Comparison of ENCODE assay signal across 13 cellular contexts in genomic region chr22:37611202-37611601, GRCh38. TPM values are rescaled to one million over a fixed set of nuclear protein-coding genes. Genes with fewer than 3 reads are reported as not detected.
DNase-seq lines count a peak whose midpoint lies in the region; ATAC-seq and TF ChIP-seq lines count a peak whose summit lies in the region.
"Had no signal": no experiment of that assay in that cellular context is flagged by ENCODE, and none has a peak within 500 bp of the region (broad histone marks: within the 10 kb centered on the region; RNA-seq: fewer than 3 reads in every experiment).

No MANE protein-coding gene starts in this region.

- H3K9me2 ChIP-seq in DOHH2 (replicated peaks; ENCODE audit: control insufficient read depth, low read length) (no peaks in the 10 kb centered on the region), PC-9 (ENCODE audit: insufficient read depth) (no peaks in the 10 kb centered on the region)

- H3K79me2 ChIP-seq in DOHH2 (ENCODE audit: control insufficient read depth, low read length) (peaks cover 44% of the 10 kb centered on the region), PC-9 (ENCODE audit: low read depth) (peaks cover 32% of the 10 kb centered on the region)

- H3F3A ChIP-seq in DOHH2 (ENCODE audit: control insufficient read depth, insufficient read depth) (peaks cover 11% of the 10 kb centered on the region), PC-9 (ENCODE audit: insufficient read depth, low read depth) (peaks cover 11% of the 10 kb centered on the region)

- TF ChIP-seq CTCF in DOHH2 (IDR thresholded peaks at IDR 0.05; ENCODE audit: low read depth, low read length, poor library complexity, severe bottlenecking) (no peak), PC-9 (conservative IDR thresholded peaks at IDR 0.05) (no peak), esophagus squamous epithelium (IDR thresholded peaks at IDR 0.05) (no peak), spleen (IDR thresholded peaks at IDR 0.05 in 8 of 11, conservative IDR thresholded peaks at IDR 0.05 in 3 of 11) (no peak), vagina (IDR thresholded peaks at IDR 0.05) (no peak)

- no peak for ATAC-seq in activated CD4-positive, CD25-positive, alpha-beta regulatory T cell treated with anti-CD3 and anti-CD28 coated beads, Interleukin-2, amount 50 U/mL, for 24 hours

- H3K4me3 ChIP-seq in DOHH2 (ENCODE audit: low read length) = peak overlapping the region; percentile 98
- no peak overlapping the region for H3K4me3 ChIP-seq in PC-9
- H3K4me3 ChIP-seq in esophagus squamous epithelium = no peak overlapping the region
- H3K4me3 ChIP-seq in spleen = no peak overlapping the region
- H3K4me3 ChIP-seq in vagina = no peak overlapping the region

- H3K36me3 ChIP-seq in DOHH2 (ENCODE audit: control insufficient read depth, low read length) = peaks cover 49% of the 10 kb centered on the region
- H3K36me3 ChIP-seq in PC-9 (ENCODE audit: low read depth) = 0 out of 2 replicates have a peak, but pooled peaks cover 6% of the 10 kb centered on the region
- H3K36me3 ChIP-seq in esophagus squamous epithelium = peaks cover 0 to 23% (median under 1%) of the 10 kb centered on the region in 3 donors
- peaks cover 0 to 36% (median 21%) of the 10 kb centered on the region in 6 donors for H3K36me3 ChIP-seq in spleen
- peaks cover 0 to 7% of the 10 kb centered on the region in 2 donors for H3K36me3 ChIP-seq in vagina

- H3K9me3 ChIP-seq in DOHH2 (ENCODE audit: control insufficient read depth, insufficient read depth, low read length) = no peaks in the 10 kb centered on the region
- no peaks in the 10 kb centered on the region for H3K9me3 ChIP-seq in PC-9 (ENCODE audit: insufficient read depth, low read depth)
- H3K9me3 ChIP-seq in esophagus squamous epithelium = no peaks in the 10 kb centered on the region
- no peaks in the 10 kb centered on the region for H3K9me3 ChIP-seq in spleen
- no peaks in the 10 kb centered on the region for H3K9me3 ChIP-seq in vagina

- H3K27ac ChIP-seq in DOHH2 (ENCODE audit: low read depth, low read length) (no peak overlapping the region), PC-9 (no peak overlapping the region), esophagus squamous epithelium (peak overlapping the region in 3 of 4 donors; percentile 94 to 96 (median 96)), spleen (peak overlapping the region in 6 of 8 donors; percentile 91 to 98 (median 96)), vagina (no peak overlapping the region)

- H3K4me2 ChIP-seq in DOHH2 (ENCODE audit: low read length) (peak overlapping the region; percentile 95), PC-9 (peak overlapping the region; percentile 93; the same call in 1 of the 2 replicates)

- BruUV-seq in PC-9 (replicated peaks; lab: Mats Ljungman, UMichigan) = no TSS peak

- no peaks in the 10 kb centered on the region for H4K20me1 ChIP-seq in DOHH2 (ENCODE audit: control insufficient read depth, insufficient read depth, low read depth, low read length)
- H4K20me1 ChIP-seq in PC-9 (ENCODE audit: insufficient read depth) = peaks cover 9% of the 10 kb centered on the region

- H2AFZ ChIP-seq in PC-9 = no peak overlapping the region

- TF ChIP-seq POLR2A in esophagus squamous epithelium (IDR thresholded peaks at IDR 0.05) (no peak), spleen (IDR thresholded peaks at IDR 0.05) (no peak), vagina (IDR thresholded peaks at IDR 0.05) (no peak)

- H3K4me1 ChIP-seq in DOHH2 (ENCODE audit: control insufficient read depth, low read length) (peaks cover 38% of the 10 kb centered on the region), PC-9 (replicated peaks; ENCODE audit: insufficient read depth) (peaks cover 30% of the 10 kb centered on the region), esophagus squamous epithelium (peaks cover 42 to 70% (median 49%) of the 10 kb centered on the region in 3 donors), spleen (peaks cover 27 to 70% (median 46%) of the 10 kb centered on the region in 6 donors), vagina (peaks cover 58% of the 10 kb centered on the region)

- intact Hi-C loops in PC-9 (cut with micrococcal nuclease; ENCODE audit: unreplicated experiment) = no loop called here
- intact Hi-C loops in esophagus squamous epithelium (cut with DNase I) = no loop called here
- intact Hi-C loops in spleen (cut with DNase I; ENCODE audit: low total_unique reads) = no loop called here
- intact Hi-C loops in vagina (cut with DNase I) = no loop called here

- H3K27me3 ChIP-seq in DOHH2 (ENCODE audit: control insufficient read depth, low read length) (no peaks in the 10 kb centered on the region), PC-9 (ENCODE audit: insufficient read depth, low read depth) (no peaks in the 10 kb centered on the region), esophagus squamous epithelium (no peaks in the 10 kb centered on the region), spleen (replicated peaks in 1 of 7) (peaks cover 0 to 4% (median 0%) of the 10 kb centered on the region in 7 donors), vagina (no peaks in the 10 kb centered on the region)

- CTCF ChIA-PET in PC-9 (lab: Charles Lee) = no interaction called here

- DNase-seq in PC-9 (no peak), esophagus squamous epithelium (lab: John Stamatoyannopoulos, UW) (no peak), spleen (no peak), vagina (ENCODE audit: extremely low spot score in 2 of 2) (no peak), SKM-1 (lab: John Stamatoyannopoulos, UW; ENCODE audit: unreplicated experiment) (no peak)
- DNase-seq: CD8-positive, alpha-beta memory T cell; central memory CD4-positive, alpha-beta T cell; NCI-H1092; NCI-H2171 treated with DMSO at 0.1 percent for 48 hours; Right ventricle myocardium superior had no signal

- WGBS in esophagus squamous epithelium, 2 donors = 64 to 100% methylated on average over 2 to 3 of the region's 6 CpGs
- WGBS in spleen, 5 donors = 79 to 87% (median 81%) methylated on average over 6 of the region's 6 CpGs

- POLR2A ChIA-PET in PC-9 (lab: Charles Lee; ENCODE audit: unreplicated experiment) = interaction anchor here (0.5 to 0.6 kb wide), 2 partner anchors 60 to 1053 kb away, joined by 3 to 4 read pairs; no protein-coding TSS in a partner anchor

RNA-seq across cellular contexts. Expression of gene GGA1, which starts 2.6 kb away (rescaled TPM):
- total RNA-seq in PC-9 (2021) (99.2 and 102 TPM in 2 replicates), esophagus squamous epithelium (10 to 100 TPM; 32.2 to 54.3 (median 39.5) TPM), spleen (100 to 1,000 TPM in 1 of 7 donors, 10 to 100 TPM in 6; 67.6 to 115 (median 82.6) TPM), vagina (45.7 TPM)
- polyA plus RNA-seq in spleen = 100 to 1,000 TPM in 2 of 3 donors, 10 to 100 TPM in 1; 43.4 to 134 (median 121) TPM

RNA-seq across cellular contexts. Expression of gene SH3BP1, which starts 28.3 kb away (rescaled TPM):
- total RNA-seq in PC-9 (2021) (52.1 and 60.5 TPM in 2 replicates), esophagus squamous epithelium (10 to 100 TPM; 33.8 to 53.4 (median 42.0) TPM), spleen (10 to 100 TPM; 38.0 to 78.9 (median 61.2) TPM), vagina (34.1 TPM)
- 10 to 100 TPM; 17.7 to 51.7 (median 35.2) TPM for polyA plus RNA-seq in spleen

RNA-seq across cellular contexts. Expression of gene LGALS2, which starts 31.3 kb away (rescaled TPM):
- total RNA-seq in PC-9 (2021) (not detected in 2 replicates), esophagus squamous epithelium (not detected), spleen (10 to 100 TPM in 5 of 7 donors, 1 to 10 TPM in 1, not detected in 1; 3.9 to 22.8 (median 12.8) TPM), vagina (not detected)
- polyA plus RNA-seq in spleen = 10 to 100 TPM; 21.1 to 41.8 (median 25.5) TPM
- total RNA-seq: CD8-positive, alpha-beta memory T cell; posterior vena cava; Right ventricle myocardium superior had no signal
- polyA plus RNA-seq: CD8-positive, alpha-beta memory T cell had no signal

RNA-seq across cellular contexts. Expression of gene PDXP, which starts 47.3 kb away (rescaled TPM):
- total RNA-seq in PC-9 (2021) = 10.9 and 13.5 TPM in 2 replicates
- 1 to 10 TPM; 2.3 to 4.1 (median 2.9) TPM for total RNA-seq in esophagus squamous epithelium
- total RNA-seq in spleen = 10 to 100 TPM in 5 of 7 donors, 1 to 10 TPM in 2; 9.3 to 17.8 (median 11.2) TPM
- 10 to 100 TPM; 14.7 to 26.6 (median 15.4) TPM for polyA plus RNA-seq in spleen
- 6.4 TPM for total RNA-seq in vagina

RNA-seq across cellular contexts. Expression of gene CDC42EP1, which starts 50.9 kb away (rescaled TPM):
- 94.0 and 110 TPM in 2 replicates for total RNA-seq in PC-9 (2021)
- 10 to 100 TPM; 40.6 to 89.4 (median 53.8) TPM for total RNA-seq in esophagus squamous epithelium
- 10 to 100 TPM; 13.2 to 35.7 (median 22.4) TPM for total RNA-seq in spleen
- polyA plus RNA-seq in spleen = 10 to 100 TPM in 1 of 3 donors, 1 to 10 TPM in 2; 4.6 to 13.7 (median 4.8) TPM
- total RNA-seq in vagina = 46.2 TPM
- polyA plus RNA-seq: CD8-positive, alpha-beta memory T cell had no signal

Comparison
In these comparisons a context has a peak if more than half of its experiments do, and no peak if none do; other contexts are left out.
1. H3K27ac ChIP-seq: peak in esophagus squamous epithelium (3 of 4) and spleen (6 of 8); none in DOHH2 (single experiment), PC-9 (single experiment) and vagina (single experiment).